ENCODE assay signal across 10 cellular contexts in the genomic region with DNA sequence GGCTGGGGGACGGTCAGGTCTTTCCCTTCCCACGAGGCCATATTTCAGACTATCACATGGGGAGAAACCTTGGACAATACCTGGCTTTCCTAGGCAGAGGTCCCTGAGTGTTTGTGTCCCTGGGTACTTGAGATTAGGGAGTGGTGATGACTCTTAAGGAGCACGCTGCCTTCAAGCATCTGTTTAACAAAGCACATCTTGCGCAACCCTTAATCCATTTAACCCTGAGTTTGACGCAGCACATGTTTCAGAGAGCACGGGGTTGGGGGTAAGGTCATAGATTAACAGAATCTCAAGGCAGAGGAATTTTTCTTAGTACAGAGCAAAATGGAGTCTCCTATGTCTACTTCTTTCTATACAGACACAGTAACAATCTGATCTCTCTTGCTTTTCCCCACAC. TPM values are rescaled to one million over a fixed set of nuclear protein-coding genes. Genes with fewer than 3 reads are reported as not detected.
"Had no signal": no experiment of that assay in that cellular context is flagged by ENCODE, and none has a peak within 500 bp of the region (broad histone marks: within the 10 kb centered on the region; RNA-seq: fewer than 3 reads in every experiment).

No MANE protein-coding gene starts in this region.

RNA-seq across cellular contexts. Expression of gene ADGRG7, which starts 57.3 kb away (rescaled TPM):
- total RNA-seq: activated CD4-positive, alpha-beta T cell treated with anti-CD3 and anti-CD28 coated beads for 36 hours; activated naive CD8-positive, alpha-beta T cell treated with anti-CD3 and anti-CD28 coated beads for 36 hours; activated T-cell treated with anti-CD3 and anti-CD28 coated beads, Interleukin-2, amount 50 U/mL, for 72 hours; activated T-helper 2 cell treated with anti-CD3 and anti-CD28 coated beads, Interferon-gamma antibody, Interleukin-2, Interleukin-4, amounts not matched to agents 10 μg/mL and 5 μg/mL and 100 μg/mL, durations not matched to agents 14 hours and 24 hours and 36 hours; cerebellum; NCI-H460; Right ventricle myocardium inferior; T-cell had no signal
- polyA plus RNA-seq: adipose tissue, IgD-negative memory B cell had no signal
